Comparison of ENCODE assay signal across 21 cellular contexts in genomic region chrX:119492463-119492862, GRCh38.
"Had no signal": no experiment of that assay in that cellular context is flagged by ENCODE, and none has a peak within 500 bp of the region (broad histone marks: within the 10 kb centered on the region; RNA-seq: fewer than 3 reads in every experiment).

No MANE protein-coding gene starts in this region.

- ATAC-seq: effector memory CD8-positive, alpha-beta T cell; left ventricle myocardium superior; lower lobe of right lung; natural killer cell; sciatic nerve; stimulated activated effector memory CD8-positive, alpha-beta T cell treated with anti-CD3 and anti-CD28 coated beads, Interleukin-12 subunit alpha, Interleukin-12 subunit beta, amount 100 ng/mL, for 72 hours had no signal

- H3K4me1 ChIP-seq: lower lobe of right lung, right atrium auricular region, stomach, testis, tibial nerve, uterus had no signal

- H3K4me3 ChIP-seq: lower lobe of right lung, ovary, right atrium auricular region, stomach, testis, tibial nerve, upper lobe of left lung, uterus had no signal

- H3K27ac ChIP-seq: lower lobe of right lung, ovary, right atrium auricular region, stomach, testis, tibial nerve, upper lobe of left lung, uterus had no signal

- DNase-seq: cortex of kidney; effector memory CD8-positive, alpha-beta T cell; hypothalamus; immature natural killer cell; islet precursor cell; left ventricle myocardium superior; lower lobe of right lung; natural killer cell; occipital lobe; ovary; stimulated activated CD4-positive, alpha-beta T cell treated with anti-CD3 and anti-CD28 coated beads, Interleukin-2, amount 100 ng/mL, for 24 hours; stimulated activated CD4-positive, alpha-beta T cell treated with anti-CD3 and anti-CD28 coated beads, Interleukin-4, amount 100 ng/mL, for 24 hours; stimulated activated naive CD4-positive, alpha-beta T cell treated with Interleukin-2 at 50 U/mL for 16 hours; stomach; testis; upper lobe of left lung; uterus had no signal

- H3K9me3 ChIP-seq: lower lobe of right lung, ovary, right atrium auricular region, stomach, testis, tibial nerve, upper lobe of left lung, uterus had no signal

- H3K36me3 ChIP-seq: lower lobe of right lung, ovary, right atrium auricular region, stomach, tibial nerve, upper lobe of left lung, uterus had no signal

- H3K27me3 ChIP-seq: ovary, right atrium auricular region, stomach, testis, tibial nerve, upper lobe of left lung, uterus had no signal
